ENCODE assay signal across 20 cellular contexts in genomic region chr6:160357088-160357487, GRCh38. TPM values are rescaled to one million over a fixed set of nuclear protein-coding genes. Genes with fewer than 3 reads are reported as not detected.
"Had no signal": no experiment of that assay in that cellular context is flagged by ENCODE, and none has a peak within 500 bp of the region (broad histone marks: within the 10 kb centered on the region; RNA-seq: fewer than 3 reads in every experiment).

No MANE protein-coding gene starts in this region.

- H3K9me3 Mint-ChIP-seq: naive thymus-derived CD4-positive, alpha-beta T cell; nephron progenitor cell; stimulated activated naive B cell treated with anti-CD40 and anti-IgM and Interleukin-4, amounts not matched to agents 10 μg/mL and 1 μg/mL and 100 μg/mL, for 72 hours; stimulated activated naive CD8-positive, alpha-beta T cell treated with anti-CD3 and anti-CD28 coated beads, Interleukin-15, amount 100 ng/mL, for 72 hours; type B pancreatic cell had no signal

- H3K27ac ChIP-seq: esophagus squamous epithelium, parathyroid adenoma, spleen, testis, uterus had no signal

- H2AFZ ChIP-seq: parathyroid adenoma had no signal

- H3K9me3 ChIP-seq: esophagus squamous epithelium, spleen, testis, uterus had no signal

- H3K4me3 Mint-ChIP-seq: naive thymus-derived CD4-positive, alpha-beta T cell; nephron progenitor cell; stimulated activated naive B cell treated with anti-CD40 and anti-IgM and Interleukin-4, amounts not matched to agents 10 μg/mL and 1 μg/mL and 100 μg/mL, for 72 hours; stimulated activated naive CD8-positive, alpha-beta T cell treated with anti-CD3 and anti-CD28 coated beads, Interleukin-15, amount 100 ng/mL, for 72 hours; type B pancreatic cell had no signal

- H3K4me1 Mint-ChIP-seq: nephron progenitor cell; stimulated activated naive B cell treated with anti-CD40 and anti-IgM and Interleukin-4, amounts not matched to agents 10 μg/mL and 1 μg/mL and 100 μg/mL, for 72 hours; stimulated activated naive CD8-positive, alpha-beta T cell treated with anti-CD3 and anti-CD28 coated beads, Interleukin-15, amount 100 ng/mL, for 72 hours had no signal

- H3K36me3 Mint-ChIP-seq: naive thymus-derived CD4-positive, alpha-beta T cell; stimulated activated naive B cell treated with anti-CD40 and anti-IgM and Interleukin-4, amounts not matched to agents 10 μg/mL and 1 μg/mL and 100 μg/mL, for 72 hours; type B pancreatic cell had no signal

- H3K27ac Mint-ChIP-seq: naive thymus-derived CD4-positive, alpha-beta T cell; nephron progenitor cell; stimulated activated naive B cell treated with anti-CD40 and anti-IgM and Interleukin-4, amounts not matched to agents 10 μg/mL and 1 μg/mL and 100 μg/mL, for 72 hours; stimulated activated naive CD8-positive, alpha-beta T cell treated with anti-CD3 and anti-CD28 coated beads, Interleukin-15, amount 100 ng/mL, for 72 hours; type B pancreatic cell had no signal

- H3K9ac ChIP-seq: parathyroid adenoma had no signal

- H3K4me1 ChIP-seq: parathyroid adenoma, spleen, uterus had no signal

- H3K27me3 ChIP-seq: esophagus squamous epithelium, testis, uterus had no signal

- H3K4me3 ChIP-seq: esophagus squamous epithelium, spleen, testis, uterus had no signal

- H3K79me2 ChIP-seq: parathyroid adenoma had no signal

- H3K36me3 ChIP-seq: esophagus squamous epithelium, spleen, uterus had no signal

- DNase-seq: dermis blood vessel endothelial cell; esophagus squamous epithelium; foreskin fibroblast; head of caudate nucleus; hypothalamus; kidney glomerular epithelial cell; mammary epithelial cell; naive thymus-derived CD4-positive, alpha-beta T cell; nephron progenitor cell; spleen; stimulated activated CD4-positive, alpha-beta T cell treated with anti-CD3 and anti-CD28 coated beads, Interleukin-15, amount 100 ng/mL, for 24 hours; stimulated activated CD4-positive, alpha-beta T cell treated with anti-CD3 and anti-CD28 coated beads, Interleukin-1b, Interleukin-23, amount 100 ng/mL, for 48 hours; stimulated activated CD4-positive, alpha-beta T cell treated with anti-CD3 and anti-CD28 coated beads, Interleukin-4, amount 100 ng/mL, for 4 hours; stimulated activated naive B cell treated with anti-CD40 and anti-IgM and Interleukin-4, amounts not matched to agents 10 μg/mL and 1 μg/mL and 100 μg/mL, for 72 hours; stimulated activated naive CD8-positive, alpha-beta T cell treated with anti-CD3 and anti-CD28 coated beads, Interleukin-15, amount 100 ng/mL, for 72 hours; testis; uterus had no signal

RNA-seq across cellular contexts. Expression of gene SLC22A3, which starts 8.9 kb away (rescaled TPM):
- total RNA-seq: mononuclear cell; naive thymus-derived CD4-positive, alpha-beta T cell had no signal
- polyA plus RNA-seq: naive thymus-derived CD4-positive, alpha-beta T cell had no signal
